10 cellular contexts compared by ENCODE assay signal in the genomic region with DNA sequence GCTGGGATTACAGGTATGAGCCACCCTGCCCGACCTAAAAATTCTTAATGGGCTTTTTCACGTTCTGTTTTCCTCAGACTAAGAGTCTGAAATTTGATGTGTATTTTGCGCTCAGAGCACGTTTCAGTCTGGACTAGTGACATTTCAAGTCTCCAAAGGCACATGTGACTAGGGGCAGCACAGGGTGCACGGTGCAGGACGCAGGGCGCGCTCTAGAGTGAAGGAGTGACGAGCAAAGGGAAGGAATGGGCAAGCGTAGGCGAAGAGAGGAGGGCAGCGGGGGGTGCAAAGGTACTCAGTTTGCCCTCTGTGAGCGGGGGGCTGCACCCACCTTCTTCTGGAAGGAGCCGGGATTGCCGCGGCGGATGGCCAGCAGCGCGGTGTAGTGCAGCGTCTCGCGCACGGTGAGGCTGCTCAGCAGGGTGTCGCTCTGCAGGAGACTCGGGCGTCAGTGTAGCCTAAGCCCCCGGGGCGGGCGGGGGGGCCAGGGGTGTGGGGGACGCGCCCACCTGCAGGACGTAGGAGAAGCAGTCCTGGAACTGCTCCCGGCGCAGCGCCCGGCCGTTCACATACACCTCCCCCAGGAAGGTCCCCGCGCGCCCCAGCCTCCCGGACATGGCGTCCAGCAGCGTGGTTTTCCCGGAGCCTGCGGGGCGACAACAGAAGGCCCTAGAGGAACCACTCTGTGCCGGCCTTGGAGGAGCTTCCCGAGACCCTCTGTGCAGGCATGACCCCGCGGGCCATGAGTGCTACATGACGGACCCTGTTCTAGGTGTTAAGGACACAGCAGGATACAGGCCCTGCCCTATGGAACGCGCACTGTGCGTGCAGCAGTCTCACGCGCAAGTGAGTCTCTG. TPM values are rescaled to one million over a fixed set of nuclear protein-coding genes. Genes with fewer than 3 reads are reported as not detected.
DNase-seq lines count a peak whose midpoint lies in the region; ATAC-seq and TF ChIP-seq lines count a peak whose summit lies in the region.
"Had no signal": no experiment of that assay in that cellular context is flagged by ENCODE, and none has a peak within 500 bp of the region (broad histone marks: within the 10 kb centered on the region; RNA-seq: fewer than 3 reads in every experiment).

No MANE protein-coding gene starts in this region.

- H4K91ac ChIP-seq in neuronal stem cell (ENCODE audit: low read depth, low read length, poor library complexity) = no peak overlapping the region

- no peak overlapping the region for H4K8ac ChIP-seq in neuronal stem cell (ENCODE audit: low read depth, low read length)

- H3K79me1 ChIP-seq in neuronal stem cell (ENCODE audit: low read depth, low read length) = peaks cover 2% of the 10 kb centered on the region

- H3K36me3 Mint-ChIP-seq in endothelial cell (ENCODE audit: low read depth, unreplicated experiment) = no peaks in the 10 kb centered on the region
- H3K36me3 Mint-ChIP-seq in activated CD4-positive, alpha-beta memory T cell treated with anti-CD3 and anti-CD28 coated beads, Interleukin-2, amount 10 ng/mL, durations not matched to agents 7 days and 5 days (ENCODE audit: low read depth) = no peaks in the 10 kb centered on the region
- H3K36me3 Mint-ChIP-seq: CD8-positive, alpha-beta memory T cell had no signal

- no peaks in the 10 kb centered on the region for H3K4me1 ChIP-seq in A673 (ENCODE audit: insufficient read depth, low read length, poor library complexity, severe bottlenecking)
- H3K4me1 ChIP-seq in neuronal stem cell (ENCODE audit: control insufficient read depth in 2 of 2, insufficient read depth in 1 of 2, low read depth in 1 of 2, low read length in 2 of 2) = no peaks in the 10 kb centered on the region

- peak overlapping the region; percentile 84 for H2BK12ac ChIP-seq in neuronal stem cell (ENCODE audit: low read length)

- peak overlapping the region; percentile 4 for H3K9ac ChIP-seq in neuronal stem cell (ENCODE audit: low read depth, low read length, poor library complexity)

- intact Hi-C loops in A673 (cut with micrococcal nuclease; ENCODE audit: unreplicated experiment) = no loop called here

- CTCF ChIA-PET in A673 (lab: Charles Lee) = no interaction called here
- CTCF ChIA-PET in activated CD4-positive, alpha-beta memory T cell treated with anti-CD3 and anti-CD28 coated beads, Interleukin-2, amount 10 ng/mL, durations not matched to agents 7 days and 5 days (lab: Charles Lee) = no interaction called here

- H3K9me3 ChIP-seq in A673 (ENCODE audit: low read depth, low read length, poor library complexity, severe bottlenecking) (no peaks in the 10 kb centered on the region), neuronal stem cell (replicated peaks in 1 of 2; ENCODE audit: control insufficient read depth in 2 of 2, insufficient read depth in 1 of 2, low read depth in 1 of 2, low read length in 2 of 2) (no peaks in the 10 kb centered on the region)

- H3K27ac Mint-ChIP-seq in endothelial cell (ENCODE audit: unreplicated experiment) = no peak overlapping the region
- H3K27ac Mint-ChIP-seq in activated CD4-positive, alpha-beta memory T cell treated with anti-CD3 and anti-CD28 coated beads, Interleukin-2, amount 10 ng/mL, durations not matched to agents 7 days and 5 days = no peak overlapping the region

- H2BK120ac ChIP-seq in neuronal stem cell (ENCODE audit: low read depth, low read length) = no peak overlapping the region

- BruUV-seq in A673 (replicated peaks; lab: Mats Ljungman, UMichigan) = no TSS peak

- TF ChIP-seq CTCF in A673 (conservative IDR thresholded peaks at IDR 0.05; ENCODE audit: low read depth, low read length) = no peak
- TF ChIP-seq CTCF in endothelial cell (IDR thresholded peaks at IDR 0.05; ENCODE audit: unreplicated experiment) = no peak

- H3K27me3 ChIP-seq in A673 (replicated peaks; ENCODE audit: insufficient read depth, low read depth, low read length, poor library complexity) (peaks cover 22% of the 10 kb centered on the region), neuronal stem cell (ENCODE audit: control insufficient read depth in 3 of 3, insufficient read depth in 3 of 3, low read depth in 1 of 3, low read length in 3 of 3) (peaks cover 0 to 8% (median 0%) of the 10 kb centered on the region in 3 experiments)

- no CpG with 5 or more reads among the region's 56 CpGs for WGBS in neuronal stem cell (ENCODE audit: extremely low coverage in 2 of 2, insufficient read length in 2 of 2, insufficient replicate concordance in 1 of 2), 2 donors

- peak overlapping the region; percentile 64 for H3K18ac ChIP-seq in neuronal stem cell (ENCODE audit: low read length)

- H3K4me3 ChIP-seq in A673 (ENCODE audit: low read depth, low read length, poor library complexity, severe bottlenecking) (peak overlapping the region; percentile 15), neuronal stem cell (ENCODE audit: low read length in 2 of 2) (peak overlapping the region in 1 of 2 donors; percentile 43)

- peaks cover 2% of the 10 kb centered on the region for H3K27me3 Mint-ChIP-seq in endothelial cell (ENCODE audit: unreplicated experiment)
- H3K27me3 Mint-ChIP-seq in activated CD4-positive, alpha-beta memory T cell treated with anti-CD3 and anti-CD28 coated beads, Interleukin-2, amount 10 ng/mL, durations not matched to agents 7 days and 5 days = peaks cover 39% of the 10 kb centered on the region

- H3K27ac ChIP-seq in A673 (ENCODE audit: low read depth, low read length, poor library complexity, severe bottlenecking) (no peak overlapping the region), neuronal stem cell (replicated peaks; ENCODE audit: low read length) (no peak overlapping the region)

- ATAC-seq in HG03045 (IDR thresholded peaks at IDR 0.05; ENCODE audit: unreplicated experiment) = no peak
- ATAC-seq in HG03457 (IDR thresholded peaks at IDR 0.05; ENCODE audit: unreplicated experiment) = no peak

- no peak overlapping the region for H2BK5ac ChIP-seq in neuronal stem cell (ENCODE audit: low read length)

- H2AFZ ChIP-seq in neuronal stem cell (ENCODE audit: low read length) = peak overlapping the region; percentile 68

- H3K36me3 ChIP-seq in A673 (ENCODE audit: insufficient read depth, low read length, poor library complexity, severe bottlenecking) (no peaks in the 10 kb centered on the region), neuronal stem cell (replicated peaks in 1 of 2; ENCODE audit: control insufficient read depth in 2 of 2, insufficient read depth in 2 of 2, low read length in 2 of 2) (no peaks in the 10 kb centered on the region)

- no peak overlapping the region for H3K23ac ChIP-seq in neuronal stem cell (ENCODE audit: low read depth, low read length, poor library complexity)

- DNase-seq in A673 (ENCODE audit: low spot score) (no peak), NCI-H146 treated with DMSO at 0.1 percent for 48 hours (lab: John Stamatoyannopoulos, UW; ENCODE audit: unreplicated experiment) (peak; percentile 45), endothelial cell (ENCODE audit: low spot score) (peak; percentile 26), neuronal stem cell (ENCODE audit: low spot score) (no peak), UCSD-AML1 (lab: John Stamatoyannopoulos, UW; ENCODE audit: unreplicated experiment) (no peak)
- no peak for DNase-seq in activated CD4-positive, alpha-beta memory T cell treated with anti-CD3 and anti-CD28 coated beads, Interleukin-2, amount 10 ng/mL, durations not matched to agents 7 days and 5 days
- DNase-seq: activated naive CD4-positive, alpha-beta T cell; CD8-positive, alpha-beta memory T cell had no signal

- POLR2A ChIA-PET in A673 (lab: Charles Lee; ENCODE audit: low non-redundant PET) = interaction anchor here (0.6 kb wide), 1 partner anchor 926 kb away, joined by 3 read pairs; no protein-coding TSS in a partner anchor
- POLR2A ChIA-PET in activated CD4-positive, alpha-beta memory T cell treated with anti-CD3 and anti-CD28 coated beads, Interleukin-2, amount 10 ng/mL, durations not matched to agents 7 days and 5 days (lab: Charles Lee) = no interaction called here

- peaks cover 3% of the 10 kb centered on the region for H3K4me1 Mint-ChIP-seq in endothelial cell (ENCODE audit: unreplicated experiment)
- peaks cover 1% of the 10 kb centered on the region for H3K4me1 Mint-ChIP-seq in activated CD4-positive, alpha-beta memory T cell treated with anti-CD3 and anti-CD28 coated beads, Interleukin-2, amount 10 ng/mL, durations not matched to agents 7 days and 5 days

- no peaks in the 10 kb centered on the region for H3K9me3 Mint-ChIP-seq in endothelial cell (ENCODE audit: unreplicated experiment)
- H3K9me3 Mint-ChIP-seq in activated CD4-positive, alpha-beta memory T cell treated with anti-CD3 and anti-CD28 coated beads, Interleukin-2, amount 10 ng/mL, durations not matched to agents 7 days and 5 days = no peaks in the 10 kb centered on the region
- H3K9me3 Mint-ChIP-seq: CD8-positive, alpha-beta memory T cell had no signal

- peak overlapping the region; percentile 74 for H3K4me3 Mint-ChIP-seq in endothelial cell (ENCODE audit: unreplicated experiment)
- H3K4me3 Mint-ChIP-seq in activated CD4-positive, alpha-beta memory T cell treated with anti-CD3 and anti-CD28 coated beads, Interleukin-2, amount 10 ng/mL, durations not matched to agents 7 days and 5 days = no peak overlapping the region
- H3K4me3 Mint-ChIP-seq: CD8-positive, alpha-beta memory T cell had no signal

- H3K4me2 ChIP-seq in neuronal stem cell (ENCODE audit: insufficient read depth, low read length, poor library complexity, severe bottlenecking) = peak overlapping the region; percentile 18

- no peak overlapping the region for H2AK5ac ChIP-seq in neuronal stem cell (ENCODE audit: low read depth, low read length)

- H3K4ac ChIP-seq in neuronal stem cell (ENCODE audit: low read length) = peak overlapping the region; percentile 66

- peak overlapping the region; percentile 21 for H3K14ac ChIP-seq in neuronal stem cell (ENCODE audit: low read length)

- no peak overlapping the region for H2BK15ac ChIP-seq in neuronal stem cell (ENCODE audit: low read length)

RNA-seq across cellular contexts. Expression of a gene that starts 7.0 kb away (rescaled TPM):
- total RNA-seq in A673 (2021) (not detected in 2 replicates), endothelial cell (ENCODE audit: unreplicated experiment) (not detected)
- polyA plus RNA-seq in neuronal stem cell (2013, experiment 1 of 2) = not detected
- not detected for polyA plus RNA-seq in neuronal stem cell (2013, experiment 2 of 2)
- not detected for total RNA-seq in activated CD4-positive, alpha-beta memory T cell treated with anti-CD3 and anti-CD28 coated beads, Interleukin-2, amount 10 ng/mL, durations not matched to agents 7 days and 5 days
- total RNA-seq: CD8-positive, alpha-beta memory T cell had no signal
- polyA plus RNA-seq: CD8-positive, alpha-beta memory T cell had no signal

RNA-seq across cellular contexts. Expression of a gene that starts 7.1 kb away (rescaled TPM):
- not detected in 2 replicates for total RNA-seq in A673 (2021)
- not detected for total RNA-seq in endothelial cell (ENCODE audit: unreplicated experiment)
- polyA plus RNA-seq in neuronal stem cell (2013, experiment 1 of 2) = not detected
- polyA plus RNA-seq in neuronal stem cell (2013, experiment 2 of 2) = not detected
- not detected for total RNA-seq in activated CD4-positive, alpha-beta memory T cell treated with anti-CD3 and anti-CD28 coated beads, Interleukin-2, amount 10 ng/mL, durations not matched to agents 7 days and 5 days
- total RNA-seq: CD8-positive, alpha-beta memory T cell had no signal
- polyA plus RNA-seq: CD8-positive, alpha-beta memory T cell had no signal

RNA-seq across cellular contexts. Expression of a gene that starts 57.8 kb away (rescaled TPM):
- total RNA-seq in A673 (2021) = 14.8 and 21.3 TPM in 2 replicates
- 10.7 TPM for total RNA-seq in endothelial cell (ENCODE audit: unreplicated experiment)
- polyA plus RNA-seq in neuronal stem cell (2013, experiment 1 of 2) = 33.4 TPM
- 32.4 TPM for polyA plus RNA-seq in neuronal stem cell (2013, experiment 2 of 2)
- total RNA-seq in activated CD4-positive, alpha-beta memory T cell treated with anti-CD3 and anti-CD28 coated beads, Interleukin-2, amount 10 ng/mL, durations not matched to agents 7 days and 5 days = 1 to 10 TPM; 4.9 to 6.9 TPM

Comparison
In these comparisons a context has a peak if more than half of its experiments do, and no peak if none do; other contexts are left out.
1. DNase-seq: peak in NCI-H146 treated with DMSO at 0.1 percent for 48 hours (single experiment) and endothelial cell (single experiment); none in A673 (single experiment), neuronal stem cell (single experiment), activated CD4-positive, alpha-beta memory T cell treated with anti-CD3 and anti-CD28 coated beads, Interleukin-2, amount 10 ng/mL, durations not matched to agents 7 days and 5 days (single experiment) and UCSD-AML1 (single experiment).